In the genomic region with DNA sequence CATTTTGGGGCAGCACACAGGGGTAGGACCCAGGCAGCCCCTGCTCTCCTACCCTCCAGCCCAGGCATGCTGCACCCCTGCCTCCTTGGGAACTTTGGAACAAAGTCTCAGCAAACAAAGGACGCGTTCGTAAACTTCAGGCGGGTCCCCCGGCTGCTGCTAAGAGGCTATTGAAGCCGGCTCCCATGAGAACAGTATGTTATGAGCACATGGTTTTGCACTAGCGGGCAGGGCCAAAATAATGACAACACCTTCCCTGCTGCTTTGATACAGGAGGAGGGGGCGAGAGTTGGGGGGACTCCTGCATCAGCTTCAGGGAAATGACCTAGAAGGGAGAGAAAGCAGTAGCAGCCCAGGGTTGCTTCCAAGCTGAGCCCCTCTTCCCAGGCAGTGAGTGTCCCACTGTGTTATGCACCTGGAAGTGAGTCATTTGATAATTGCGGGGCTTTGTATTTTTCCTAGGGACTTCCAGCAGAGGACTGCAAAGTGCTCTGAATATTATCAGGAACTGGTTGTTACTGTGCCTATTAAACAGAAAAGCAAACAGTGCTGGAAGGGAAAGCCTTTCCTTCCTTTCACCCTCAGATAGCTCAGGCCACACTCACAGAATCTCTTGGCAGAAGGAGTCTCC, we compare ENCODE assay signal across 8 cellular contexts.
DNase-seq lines count a peak whose midpoint lies in the region; ATAC-seq lines count a peak whose summit lies in the region.

No MANE protein-coding gene starts in this region.

- DNase-seq in activated CD4-positive, alpha-beta T cell treated with anti-CD3 and anti-CD28 coated beads for 48 hours: peak; percentile 1
- no peak for DNase-seq in activated CD4-positive, alpha-beta T cell treated with anti-CD3 and anti-CD28 coated beads for 4 hours
- no peak for DNase-seq in activated naive CD8-positive, alpha-beta T cell treated with anti-CD3 and anti-CD28 coated beads, Interleukin-2, amount 50 U/mL, for 24 hours
- DNase-seq in iPS-NIHi7 (ENCODE audit: extremely low spot score) (peak; percentile 54), smooth muscle cell of the brain vasculature (ENCODE audit: low read depth, low spot score) (peak; percentile 90)
- DNase-seq in activated naive CD4-positive, alpha-beta T cell treated with anti-CD3 and anti-CD28 coated beads, Interleukin-2, amount 10 ng/mL, durations not matched to agents 7 days and 5 days: no peak

- no peak overlapping the region for H3K4me3 Mint-ChIP-seq in activated naive CD8-positive, alpha-beta T cell treated with anti-CD3 and anti-CD28 coated beads, Interleukin-2, amount 50 U/mL, for 24 hours
- H3K4me3 Mint-ChIP-seq in activated naive CD4-positive, alpha-beta T cell treated with anti-CD3 and anti-CD28 coated beads, Interleukin-2, amount 10 ng/mL, durations not matched to agents 7 days and 5 days: no peak overlapping the region

- CTCF ChIA-PET in activated naive CD4-positive, alpha-beta T cell treated with anti-CD3 and anti-CD28 coated beads, Interleukin-2, amount 10 ng/mL, durations not matched to agents 7 days and 5 days (lab: Charles Lee): interaction anchor here (3.1 kb wide), 1 partner anchor 25 kb away, joined by 15 read pairs; no protein-coding TSS in a partner anchor

- peaks cover 10% of the 10 kb centered on the region for H3K36me3 Mint-ChIP-seq in activated naive CD8-positive, alpha-beta T cell treated with anti-CD3 and anti-CD28 coated beads, Interleukin-2, amount 50 U/mL, for 24 hours (ENCODE audit: low read depth)
- peaks cover 47% of the 10 kb centered on the region for H3K36me3 Mint-ChIP-seq in activated naive CD4-positive, alpha-beta T cell treated with anti-CD3 and anti-CD28 coated beads, Interleukin-2, amount 10 ng/mL, durations not matched to agents 7 days and 5 days

- H3K9me3 Mint-ChIP-seq in activated naive CD8-positive, alpha-beta T cell treated with anti-CD3 and anti-CD28 coated beads, Interleukin-2, amount 50 U/mL, for 24 hours: no peaks in the 10 kb centered on the region
- no peaks in the 10 kb centered on the region for H3K9me3 Mint-ChIP-seq in activated naive CD4-positive, alpha-beta T cell treated with anti-CD3 and anti-CD28 coated beads, Interleukin-2, amount 10 ng/mL, durations not matched to agents 7 days and 5 days

- H3K27me3 Mint-ChIP-seq in activated naive CD8-positive, alpha-beta T cell treated with anti-CD3 and anti-CD28 coated beads, Interleukin-2, amount 50 U/mL, for 24 hours: no peaks in the 10 kb centered on the region
- H3K27me3 Mint-ChIP-seq in activated naive CD4-positive, alpha-beta T cell treated with anti-CD3 and anti-CD28 coated beads, Interleukin-2, amount 10 ng/mL, durations not matched to agents 7 days and 5 days: no peaks in the 10 kb centered on the region

- ATAC-seq in activated naive CD8-positive, alpha-beta T cell treated with anti-CD3 and anti-CD28 coated beads, Interleukin-2, amount 50 U/mL, for 24 hours: no peak
- ATAC-seq in GM19328 (IDR thresholded peaks at IDR 0.05; ENCODE audit: unreplicated experiment): no peak
- ATAC-seq in GM19023 (IDR thresholded peaks at IDR 0.05; ENCODE audit: unreplicated experiment): no peak

- peak overlapping the region; percentile 52 for H3K27ac Mint-ChIP-seq in activated naive CD8-positive, alpha-beta T cell treated with anti-CD3 and anti-CD28 coated beads, Interleukin-2, amount 50 U/mL, for 24 hours
- no peak overlapping the region for H3K27ac Mint-ChIP-seq in activated naive CD4-positive, alpha-beta T cell treated with anti-CD3 and anti-CD28 coated beads, Interleukin-2, amount 10 ng/mL, durations not matched to agents 7 days and 5 days

- H3K4me1 Mint-ChIP-seq in activated naive CD8-positive, alpha-beta T cell treated with anti-CD3 and anti-CD28 coated beads, Interleukin-2, amount 50 U/mL, for 24 hours: peaks cover 100% of the 10 kb centered on the region
- H3K4me1 Mint-ChIP-seq in activated naive CD4-positive, alpha-beta T cell treated with anti-CD3 and anti-CD28 coated beads, Interleukin-2, amount 10 ng/mL, durations not matched to agents 7 days and 5 days: peaks cover 98% of the 10 kb centered on the region

Comparison
In these comparisons a context has a peak if more than half of its experiments do, and no peak if none do; other contexts are left out.
1. DNase-seq: peak in activated CD4-positive, alpha-beta T cell treated with anti-CD3 and anti-CD28 coated beads for 48 hours (single experiment), iPS-NIHi7 (single experiment) and smooth muscle cell of the brain vasculature (single experiment); none in activated CD4-positive, alpha-beta T cell treated with anti-CD3 and anti-CD28 coated beads for 4 hours (0 of 2), activated naive CD8-positive, alpha-beta T cell treated with anti-CD3 and anti-CD28 coated beads, Interleukin-2, amount 50 U/mL, for 24 hours (single experiment) and activated naive CD4-positive, alpha-beta T cell treated with anti-CD3 and anti-CD28 coated beads, Interleukin-2, amount 10 ng/mL, durations not matched to agents 7 days and 5 days (single experiment).